1 cellular context compared by ENCODE assay signal in genomic region chr3:42701371-42702065, GRCh38.
TF ChIP-seq lines count a peak whose summit lies in the region.

No MANE protein-coding gene starts in this region.

TF ChIP-seq in HepG2, 621 proteins besides CTCF, POLR2A, EP300 and RAD21 (continued from another document and continues in another):
- TF ChIP-seq, protein P1, sequence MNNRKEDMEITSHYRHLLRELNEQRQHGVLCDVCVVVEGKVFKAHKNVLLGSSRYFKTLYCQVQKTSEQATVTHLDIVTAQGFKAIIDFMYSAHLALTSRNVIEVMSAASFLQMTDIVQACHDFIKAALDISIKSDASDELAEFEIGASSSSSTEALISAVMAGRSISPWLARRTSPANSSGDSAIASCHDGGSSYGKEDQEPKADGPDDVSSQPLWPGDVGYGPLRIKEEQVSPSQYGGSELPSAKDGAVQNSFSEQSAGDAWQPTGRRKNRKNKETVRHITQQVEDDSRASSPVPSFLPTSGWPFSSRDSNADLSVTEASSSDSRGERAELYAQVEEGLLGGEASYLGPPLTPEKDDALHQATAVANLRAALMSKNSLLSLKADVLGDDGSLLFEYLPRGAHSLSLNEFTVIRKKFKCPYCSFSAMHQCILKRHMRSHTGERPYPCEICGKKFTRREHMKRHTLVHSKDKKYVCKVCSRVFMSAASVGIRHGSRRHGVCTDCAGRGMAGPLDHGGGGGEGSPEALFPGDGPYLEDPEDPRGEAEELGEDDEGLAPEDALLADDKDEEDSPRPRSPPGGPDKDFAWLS (CRISPR knock-in tag; IDR thresholded peaks at IDR 0.05; ENCODE audit: borderline replicate concordance): no peak
- no peak for TF ChIP-seq ZKSCAN1 (IDR thresholded peaks at IDR 0.05; ENCODE audit: low read length)
- TF ChIP-seq ZNF607 (CRISPR knock-in tag; IDR thresholded peaks at IDR 0.05; ENCODE audit: borderline replicate concordance): peak; percentile 67
- no peak for TF ChIP-seq TCF7 (IDR thresholded peaks at IDR 0.05; ENCODE audit: low read depth)
- no peak for TF ChIP-seq TBP (CRISPR knock-in tag; IDR thresholded peaks at IDR 0.05)
- no peak for TF ChIP-seq KDM1A (CRISPR knock-in tag; IDR thresholded peaks at IDR 0.05)
- TF ChIP-seq ZNF546 (CRISPR knock-in tag; conservative IDR thresholded peaks at IDR 0.05): no peak
- TF ChIP-seq IRF1 (CRISPR knock-in tag; IDR thresholded peaks at IDR 0.05; ENCODE audit: low read depth): no peak
- no peak; the same call in 1 of the 2 replicates for TF ChIP-seq HMG20A (CRISPR knock-in tag; IDR thresholded peaks at IDR 0.05; ENCODE audit: borderline replicate concordance)
- no peak for TF ChIP-seq NFYC (CRISPR knock-in tag; IDR thresholded peaks at IDR 0.05)
- no peak for TF ChIP-seq SRSF9 (IDR thresholded peaks at IDR 0.05; ENCODE audit: borderline replicate concordance, insufficient read depth, low read depth, low read length, poor library complexity, severe bottlenecking)
- TF ChIP-seq ZNF670 (CRISPR knock-in tag; IDR thresholded peaks at IDR 0.05; ENCODE audit: borderline replicate concordance): no peak
- TF ChIP-seq KDM2A (CRISPR knock-in tag; IDR thresholded peaks at IDR 0.05; ENCODE audit: borderline replicate concordance, low read depth): peak; percentile 82
- TF ChIP-seq RNF2 (conservative IDR thresholded peaks at IDR 0.05; ENCODE audit: low read depth): no peak
- TF ChIP-seq GABPA (IDR thresholded peaks at IDR 0.05; ENCODE audit: low read depth, low read length): no peak
- TF ChIP-seq GABPA (CRISPR knock-in tag; IDR thresholded peaks at IDR 0.05; ENCODE audit: low read depth): no peak
- TF ChIP-seq ZNF207 (IDR thresholded peaks at IDR 0.05; ENCODE audit: borderline replicate concordance): no peak
- TF ChIP-seq ZNF530 (CRISPR knock-in tag; IDR thresholded peaks at IDR 0.05; ENCODE audit: low read depth): no peak
- peak; percentile 79; the same call in 1 of the 2 replicates for TF ChIP-seq CREBL2 (CRISPR knock-in tag; IDR thresholded peaks at IDR 0.05; ENCODE audit: borderline replicate concordance)
- TF ChIP-seq MBD4 (IDR thresholded peaks at IDR 0.05; ENCODE audit: borderline replicate concordance, low read length): no peak
- no peak for TF ChIP-seq SSRP1 (CRISPR knock-in tag; IDR thresholded peaks at IDR 0.05)
- no peak for TF ChIP-seq GTF3A (CRISPR knock-in tag; conservative IDR thresholded peaks at IDR 0.05)
- TF ChIP-seq NR3C1 (CRISPR knock-in tag; IDR thresholded peaks at IDR 0.05): no peak
- TF ChIP-seq, protein P2, sequence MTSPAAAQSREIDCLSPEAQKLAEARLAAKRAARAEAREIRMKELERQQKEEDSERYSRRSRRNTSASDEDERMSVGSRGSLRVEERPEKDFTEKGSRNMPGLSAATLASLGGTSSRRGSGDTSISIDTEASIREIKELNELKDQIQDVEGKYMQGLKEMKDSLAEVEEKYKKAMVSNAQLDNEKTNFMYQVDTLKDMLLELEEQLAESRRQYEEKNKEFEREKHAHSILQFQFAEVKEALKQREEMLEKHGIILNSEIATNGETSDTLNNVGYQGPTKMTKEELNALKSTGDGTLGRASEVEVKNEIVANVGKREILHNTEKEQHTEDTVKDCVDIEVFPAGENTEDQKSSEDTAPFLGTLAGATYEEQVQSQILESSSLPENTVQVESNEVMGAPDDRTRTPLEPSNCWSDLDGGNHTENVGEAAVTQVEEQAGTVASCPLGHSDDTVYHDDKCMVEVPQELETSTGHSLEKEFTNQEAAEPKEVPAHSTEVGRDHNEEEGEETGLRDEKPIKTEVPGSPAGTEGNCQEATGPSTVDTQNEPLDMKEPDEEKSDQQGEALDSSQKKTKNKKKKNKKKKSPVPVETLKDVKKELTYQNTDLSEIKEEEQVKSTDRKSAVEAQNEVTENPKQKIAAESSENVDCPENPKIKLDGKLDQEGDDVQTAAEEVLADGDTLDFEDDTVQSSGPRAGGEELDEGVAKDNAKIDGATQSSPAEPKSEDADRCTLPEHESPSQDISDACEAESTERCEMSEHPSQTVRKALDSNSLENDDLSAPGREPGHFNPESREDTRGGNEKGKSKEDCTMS (CRISPR knock-in tag; conservative IDR thresholded peaks at IDR 0.05): no peak; the same call in 1 of the 2 replicates
- TF ChIP-seq, protein P3, sequence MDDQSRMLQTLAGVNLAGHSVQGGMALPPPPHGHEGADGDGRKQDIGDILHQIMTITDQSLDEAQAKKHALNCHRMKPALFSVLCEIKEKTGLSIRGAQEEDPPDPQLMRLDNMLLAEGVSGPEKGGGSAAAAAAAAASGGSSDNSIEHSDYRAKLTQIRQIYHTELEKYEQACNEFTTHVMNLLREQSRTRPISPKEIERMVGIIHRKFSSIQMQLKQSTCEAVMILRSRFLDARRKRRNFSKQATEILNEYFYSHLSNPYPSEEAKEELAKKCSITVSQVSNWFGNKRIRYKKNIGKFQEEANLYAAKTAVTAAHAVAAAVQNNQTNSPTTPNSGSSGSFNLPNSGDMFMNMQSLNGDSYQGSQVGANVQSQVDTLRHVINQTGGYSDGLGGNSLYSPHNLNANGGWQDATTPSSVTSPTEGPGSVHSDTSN (CRISPR knock-in tag; IDR thresholded peaks at IDR 0.05; ENCODE audit: borderline replicate concordance): peak; percentile 89; the same call in 1 of the 2 replicates
- no peak for TF ChIP-seq IRX3 (CRISPR knock-in tag; IDR thresholded peaks at IDR 0.05; ENCODE audit: borderline replicate concordance, low read depth)
- peak; percentile 46; the same call in 1 of the 2 replicates for TF ChIP-seq YEATS4 (CRISPR knock-in tag; IDR thresholded peaks at IDR 0.05; ENCODE audit: borderline replicate concordance)
- peak; percentile 85 for TF ChIP-seq MEF2D (CRISPR knock-in tag; IDR thresholded peaks at IDR 0.05)
- TF ChIP-seq MIXL1 (CRISPR knock-in tag; IDR thresholded peaks at IDR 0.05): peak; percentile 71; the same call in 1 of the 2 replicates
- TF ChIP-seq KLF13 (CRISPR knock-in tag; IDR thresholded peaks at IDR 0.05): no peak
- TF ChIP-seq ZKSCAN8 (CRISPR knock-in tag; IDR thresholded peaks at IDR 0.05; ENCODE audit: borderline replicate concordance): no peak
- peak; percentile 93; the same call in 1 of the 2 replicates for TF ChIP-seq ZNF790 (CRISPR knock-in tag; IDR thresholded peaks at IDR 0.05; ENCODE audit: borderline replicate concordance)
- no peak for TF ChIP-seq HNRNPUL1 (IDR thresholded peaks at IDR 0.05; ENCODE audit: low read depth, low read length)
- TF ChIP-seq ZNF879 (CRISPR knock-in tag; IDR thresholded peaks at IDR 0.05): peak; percentile 88; the same call in 1 of the 2 replicates
- TF ChIP-seq SALL1 (CRISPR knock-in tag; IDR thresholded peaks at IDR 0.05): peak; percentile 95
- TF ChIP-seq ZZZ3 (CRISPR knock-in tag; IDR thresholded peaks at IDR 0.05; ENCODE audit: borderline replicate concordance): no peak
- no peak for TF ChIP-seq ZMAT5 (CRISPR knock-in tag; IDR thresholded peaks at IDR 0.05; ENCODE audit: borderline replicate concordance, low read depth)
- no peak for TF ChIP-seq PAWR (CRISPR knock-in tag; IDR thresholded peaks at IDR 0.05; ENCODE audit: borderline replicate concordance)
- TF ChIP-seq U2AF1 (optimal IDR thresholded peaks at IDR 0.05; ENCODE audit: low read depth, low read length): no peak
- peak; percentile 56; the same call in 1 of the 2 replicates for TF ChIP-seq PRDM15 (CRISPR knock-in tag; IDR thresholded peaks at IDR 0.05)
- TF ChIP-seq, protein P4, sequence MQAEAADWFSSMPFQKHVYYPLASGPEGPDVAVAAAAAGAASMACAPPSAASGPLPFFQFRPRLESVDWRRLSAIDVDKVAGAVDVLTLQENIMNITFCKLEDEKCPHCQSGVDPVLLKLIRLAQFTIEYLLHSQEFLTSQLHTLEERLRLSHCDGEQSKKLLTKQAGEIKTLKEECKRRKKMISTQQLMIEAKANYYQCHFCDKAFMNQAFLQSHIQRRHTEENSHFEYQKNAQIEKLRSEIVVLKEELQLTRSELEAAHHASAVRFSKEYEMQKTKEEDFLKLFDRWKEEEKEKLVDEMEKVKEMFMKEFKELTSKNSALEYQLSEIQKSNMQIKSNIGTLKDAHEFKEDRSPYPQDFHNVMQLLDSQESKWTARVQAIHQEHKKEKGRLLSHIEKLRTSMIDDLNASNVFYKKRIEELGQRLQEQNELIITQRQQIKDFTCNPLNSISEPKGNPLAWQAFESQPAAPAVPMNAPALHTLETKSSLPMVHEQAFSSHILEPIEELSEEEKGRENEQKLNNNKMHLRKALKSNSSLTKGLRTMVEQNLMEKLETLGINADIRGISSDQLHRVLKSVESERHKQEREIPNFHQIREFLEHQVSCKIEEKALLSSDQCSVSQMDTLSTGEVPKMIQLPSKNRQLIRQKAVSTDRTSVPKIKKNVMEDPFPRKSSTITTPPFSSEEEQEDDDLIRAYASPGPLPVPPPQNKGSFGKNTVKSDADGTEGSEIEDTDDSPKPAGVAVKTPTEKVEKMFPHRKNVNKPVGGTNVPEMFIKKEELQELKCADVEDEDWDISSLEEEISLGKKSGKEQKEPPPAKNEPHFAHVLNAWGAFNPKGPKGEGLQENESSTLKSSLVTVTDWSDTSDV (CRISPR knock-in tag; IDR thresholded peaks at IDR 0.05): 0 out of 2 replicates have a peak, but pooled peaks have one; percentile 44
- TF ChIP-seq GATAD1 (CRISPR knock-in tag; IDR thresholded peaks at IDR 0.05): peak; percentile 61
- TF ChIP-seq ZBTB44 (CRISPR knock-in tag; IDR thresholded peaks at IDR 0.05): peak; percentile 96
- no peak for TF ChIP-seq GATA4 (IDR thresholded peaks at IDR 0.05; ENCODE audit: borderline replicate concordance, low read depth)
- peak; percentile 67 for TF ChIP-seq ZNF263 (CRISPR knock-in tag; IDR thresholded peaks at IDR 0.05)
- TF ChIP-seq ZNF891 (CRISPR knock-in tag; IDR thresholded peaks at IDR 0.05): peak; percentile 41; the same call in 1 of the 2 replicates
- no peak for TF ChIP-seq CBFB (CRISPR knock-in tag; IDR thresholded peaks at IDR 0.05)
- TF ChIP-seq AKAP8 (CRISPR knock-in tag; IDR thresholded peaks at IDR 0.05): no peak
- no peak for TF ChIP-seq REXO4 (CRISPR knock-in tag; IDR thresholded peaks at IDR 0.05; ENCODE audit: borderline replicate concordance)
- TF ChIP-seq KDM3A (CRISPR knock-in tag; IDR thresholded peaks at IDR 0.05; ENCODE audit: low read depth): 0 out of 2 replicates have a peak, but pooled peaks have one; percentile 47
- no peak for TF ChIP-seq FOXP1 (IDR thresholded peaks at IDR 0.05)
- TF ChIP-seq FOXP1 (CRISPR knock-in tag; IDR thresholded peaks at IDR 0.05): no peak
- peak; percentile 97 for TF ChIP-seq KLF11 (CRISPR knock-in tag; IDR thresholded peaks at IDR 0.05)
- no peak for TF ChIP-seq CHD4 (IDR thresholded peaks at IDR 0.05; ENCODE audit: borderline replicate concordance, low read length)
- TF ChIP-seq ZNF564 (CRISPR knock-in tag; IDR thresholded peaks at IDR 0.05): peak; percentile 76; the same call in 1 of the 2 replicates
- no peak for TF ChIP-seq SIN3A (IDR thresholded peaks at IDR 0.05; ENCODE audit: borderline replicate concordance, low read depth, low read length)
- peak; percentile 60; the same call in 1 of the 2 replicates for TF ChIP-seq MXD4 (CRISPR knock-in tag; IDR thresholded peaks at IDR 0.05)
- peak; percentile 65; the same call in 1 of the 2 replicates for TF ChIP-seq ZNF547 (CRISPR knock-in tag; IDR thresholded peaks at IDR 0.05)
